1 cellular context compared by ENCODE assay signal in the genomic region with DNA sequence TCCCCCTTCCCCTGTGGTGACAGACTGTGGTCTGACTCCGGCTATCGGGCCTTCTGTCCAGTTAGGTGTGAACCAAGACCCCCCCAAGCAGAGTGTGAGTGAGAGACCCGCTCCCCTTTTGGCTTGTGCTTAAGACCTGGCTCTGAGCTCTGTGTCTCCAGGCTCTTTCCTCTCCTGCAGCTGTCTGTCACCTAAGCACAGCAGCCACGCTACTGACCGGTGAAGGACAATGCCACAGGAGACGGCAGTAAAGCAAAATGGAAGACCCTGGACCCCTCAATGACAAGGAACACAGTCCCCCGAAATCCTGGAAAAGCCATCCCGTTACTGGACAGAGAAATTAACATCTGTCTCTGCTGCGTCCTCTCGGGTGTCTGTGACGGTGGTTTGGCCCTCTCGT.
TF ChIP-seq lines count a peak whose summit lies in the region.

No MANE protein-coding gene starts in this region.

TF ChIP-seq in H1, 55 proteins besides CTCF, POLR2A, EP300 and RAD21:
- TF ChIP-seq SP4 (IDR thresholded peaks at IDR 0.05; ENCODE audit: low read length), result no peak
- no peak for TF ChIP-seq POLR2AphosphoS5 (IDR thresholded peaks at IDR 0.05; ENCODE audit: low read depth, low read length)
- TF ChIP-seq, protein P1, sequence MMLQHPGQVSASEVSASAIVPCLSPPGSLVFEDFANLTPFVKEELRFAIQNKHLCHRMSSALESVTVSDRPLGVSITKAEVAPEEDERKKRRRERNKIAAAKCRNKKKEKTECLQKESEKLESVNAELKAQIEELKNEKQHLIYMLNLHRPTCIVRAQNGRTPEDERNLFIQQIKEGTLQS (IDR thresholded peaks at IDR 0.05; ENCODE audit: insufficient read depth, low read depth, low read length), result no peak
- TF ChIP-seq CBX8 (IDR thresholded peaks at IDR 0.05; ENCODE audit: borderline replicate concordance, low read depth, low read length), result no peak
- no peak for TF ChIP-seq POU5F1 (IDR thresholded peaks at IDR 0.05; ENCODE audit: low read depth, low read length)
- TF ChIP-seq, protein P2, sequence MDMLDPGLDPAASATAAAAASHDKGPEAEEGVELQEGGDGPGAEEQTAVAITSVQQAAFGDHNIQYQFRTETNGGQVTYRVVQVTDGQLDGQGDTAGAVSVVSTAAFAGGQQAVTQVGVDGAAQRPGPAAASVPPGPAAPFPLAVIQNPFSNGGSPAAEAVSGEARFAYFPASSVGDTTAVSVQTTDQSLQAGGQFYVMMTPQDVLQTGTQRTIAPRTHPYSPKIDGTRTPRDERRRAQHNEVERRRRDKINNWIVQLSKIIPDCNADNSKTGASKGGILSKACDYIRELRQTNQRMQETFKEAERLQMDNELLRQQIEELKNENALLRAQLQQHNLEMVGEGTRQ (IDR thresholded peaks at IDR 0.05; ENCODE audit: low read length), result no peak
- no peak for TF ChIP-seq RNF2 (IDR thresholded peaks at IDR 0.05; ENCODE audit: borderline replicate concordance, low read depth, low read length, missing control alignments, poor library complexity, severe bottlenecking)
- no peak for TF ChIP-seq BCL11A (IDR thresholded peaks at IDR 0.05; ENCODE audit: low read depth in 2 of 2, low read length in 2 of 2)
- TF ChIP-seq JUND (IDR thresholded peaks at IDR 0.05; ENCODE audit: low read length), result no peak
- TF ChIP-seq, protein P3, sequence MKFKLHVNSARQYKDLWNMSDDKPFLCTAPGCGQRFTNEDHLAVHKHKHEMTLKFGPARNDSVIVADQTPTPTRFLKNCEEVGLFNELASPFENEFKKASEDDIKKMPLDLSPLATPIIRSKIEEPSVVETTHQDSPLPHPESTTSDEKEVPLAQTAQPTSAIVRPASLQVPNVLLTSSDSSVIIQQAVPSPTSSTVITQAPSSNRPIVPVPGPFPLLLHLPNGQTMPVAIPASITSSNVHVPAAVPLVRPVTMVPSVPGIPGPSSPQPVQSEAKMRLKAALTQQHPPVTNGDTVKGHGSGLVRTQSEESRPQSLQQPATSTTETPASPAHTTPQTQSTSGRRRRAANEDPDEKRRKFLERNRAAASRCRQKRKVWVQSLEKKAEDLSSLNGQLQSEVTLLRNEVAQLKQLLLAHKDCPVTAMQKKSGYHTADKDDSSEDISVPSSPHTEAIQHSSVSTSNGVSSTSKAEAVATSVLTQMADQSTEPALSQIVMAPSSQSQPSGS (IDR thresholded peaks at IDR 0.05; ENCODE audit: low read length), result no peak
- no peak for TF ChIP-seq SIN3A (conservative IDR thresholded peaks at IDR 0.05 in 1 of 2, IDR thresholded peaks at IDR 0.05 in 1 of 2; ENCODE audit: low read depth in 1 of 2, low read length in 2 of 2)
- TF ChIP-seq TAF1 (IDR thresholded peaks at IDR 0.05; ENCODE audit: low read depth, low read length), result no peak
- no peak for TF ChIP-seq KDM1A (IDR thresholded peaks at IDR 0.05; ENCODE audit: borderline replicate concordance, low read length)
- no peak for TF ChIP-seq TAF7 (optimal IDR thresholded peaks at IDR 0.05; ENCODE audit: borderline replicate concordance, low read depth, low read length)
- TF ChIP-seq CHD1 (IDR thresholded peaks at IDR 0.05; ENCODE audit: low read depth, low read length), result no peak
- no peak for TF ChIP-seq CREB1 (IDR thresholded peaks at IDR 0.05)
